In the genomic region with DNA sequence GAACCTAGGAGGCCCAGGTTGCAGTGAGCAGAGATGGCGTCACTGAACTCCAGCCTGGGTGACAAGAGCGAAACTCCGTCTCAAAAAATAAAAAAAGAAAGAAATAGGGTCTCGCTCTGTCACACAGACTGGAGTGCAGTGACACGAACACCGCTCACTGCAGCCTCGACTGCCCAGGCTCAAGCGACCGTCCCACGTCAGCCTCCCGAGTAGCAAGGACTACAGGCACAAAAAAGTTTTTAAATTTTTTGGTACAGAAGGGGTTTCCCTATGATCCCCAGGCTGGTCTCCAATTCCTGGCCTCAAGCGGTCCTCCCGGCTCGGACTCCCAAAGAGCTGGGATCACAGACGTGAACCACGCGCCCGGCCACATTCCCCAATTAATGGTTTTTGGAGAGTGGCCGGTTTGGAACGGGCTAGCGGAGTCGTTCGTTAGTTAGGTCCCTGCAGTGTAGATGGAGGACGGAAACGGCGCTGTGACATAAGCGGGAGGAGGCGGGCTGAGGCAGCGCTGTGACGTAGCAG, we compare ENCODE assay signal across 7 cellular contexts. TPM values are rescaled to one million over a fixed set of nuclear protein-coding genes. Genes with fewer than 3 reads are reported as not detected.
DNase-seq lines count a peak whose midpoint lies in the region; ATAC-seq and TF ChIP-seq lines count a peak whose summit lies in the region.

No MANE protein-coding gene starts in this region.

- peak overlapping the region in 4 of 5 donors; percentile 49 to 92 (median 74) for H3K9ac ChIP-seq in subcutaneous abdominal adipose tissue (ENCODE audit: low read length in 5 of 5)

- H3K36me3 ChIP-seq in subcutaneous abdominal adipose tissue (ENCODE audit: control insufficient read depth in 5 of 5, insufficient read depth in 5 of 5, low read length in 5 of 5): peaks cover 0 to 9% (median 0%) of the 10 kb centered on the region in 5 donors

- H3K27ac ChIP-seq in HL-60 (replicated peaks): peak overlapping the region; percentile 75
- peak overlapping the region; percentile 92 for H3K27ac ChIP-seq in subcutaneous abdominal adipose tissue (ENCODE audit: low read depth, low read length)

- H3K27me3 Mint-ChIP-seq in immature natural killer cell (ENCODE audit: low read depth in 3 of 3): peaks cover 8 to 16% (median 10%) of the 10 kb centered on the region in 3 donors

- H3K9me3 ChIP-seq in subcutaneous abdominal adipose tissue (ENCODE audit: control insufficient read depth in 5 of 5, low read length in 5 of 5): no peaks in the 10 kb centered on the region

- peak overlapping the region; percentile 93 to 99 (median 98) for H3K4me3 Mint-ChIP-seq in immature natural killer cell

- H3K27ac Mint-ChIP-seq in activated naive CD4-positive, alpha-beta T cell treated with anti-CD3 and anti-CD28 coated beads, Interleukin-2, amount 50 U/mL, for 72 hours: peak overlapping the region; percentile 61 to 95
- peak overlapping the region; percentile 96 to 100 (median 99) for H3K27ac Mint-ChIP-seq in immature natural killer cell

- H3K27me3 ChIP-seq in HL-60 (ENCODE audit: insufficient read depth, poor library complexity, severe bottlenecking): no peaks in the 10 kb centered on the region
- no peaks in the 10 kb centered on the region for H3K27me3 ChIP-seq in subcutaneous abdominal adipose tissue (ENCODE audit: control insufficient read depth in 5 of 5, insufficient read depth in 4 of 5, low read length in 5 of 5)

- DNase-seq in HL-60 (ENCODE audit: low read depth in 1 of 2, low spot score in 1 of 2): no peak
- no peak for DNase-seq in activated naive CD4-positive, alpha-beta T cell treated with anti-CD3 and anti-CD28 coated beads, Interleukin-2, amount 50 U/mL, for 72 hours (ENCODE audit: low spot score in 2 of 2)
- no peak for DNase-seq in immature natural killer cell
- no peak for DNase-seq in activated CD4-positive, CD25-positive, alpha-beta regulatory T cell (lab: John Stamatoyannopoulos, UW)
- no peak for DNase-seq in NCI-H128 (lab: John Stamatoyannopoulos, UW; ENCODE audit: unreplicated experiment)

- H3K36me3 Mint-ChIP-seq in activated naive CD4-positive, alpha-beta T cell treated with anti-CD3 and anti-CD28 coated beads, Interleukin-2, amount 50 U/mL, for 72 hours: peaks cover 9 to 11% of the 10 kb centered on the region in 2 donors
- H3K36me3 Mint-ChIP-seq in immature natural killer cell: no peaks in the 10 kb centered on the region

- H3K4me1 ChIP-seq in subcutaneous abdominal adipose tissue (ENCODE audit: control insufficient read depth in 5 of 5, insufficient read depth in 5 of 5, low read length in 5 of 5): peaks cover 12 to 45% (median 43%) of the 10 kb centered on the region in 5 donors

- no peak for TF ChIP-seq CTCF in HL-60 (IDR thresholded peaks at IDR 0.05; ENCODE audit: insufficient read depth, low read length)

- peaks cover 46 to 48% of the 10 kb centered on the region in 2 donors for H3K4me1 Mint-ChIP-seq in immature natural killer cell

- H3K4me3 ChIP-seq in HL-60 (replicated peaks; ENCODE audit: insufficient read depth, low read length) (peak overlapping the region; percentile 97), subcutaneous abdominal adipose tissue (ENCODE audit: low read depth in 1 of 5, low read length in 5 of 5) (peak overlapping the region; percentile 80 to 92 (median 91))

- no peak for ATAC-seq in activated naive CD4-positive, alpha-beta T cell treated with anti-CD3 and anti-CD28 coated beads, Interleukin-2, amount 50 U/mL, for 72 hours
- no peak for ATAC-seq in esophagus mucosa

- H3K9me3 Mint-ChIP-seq in activated naive CD4-positive, alpha-beta T cell treated with anti-CD3 and anti-CD28 coated beads, Interleukin-2, amount 50 U/mL, for 72 hours: no peaks in the 10 kb centered on the region
- H3K9me3 Mint-ChIP-seq in immature natural killer cell: no peaks in the 10 kb centered on the region

RNA-seq across cellular contexts. Expression of a gene that starts 0.6 kb away (rescaled TPM):
- 100 to 1,000 TPM; 206 to 293 TPM for total RNA-seq in activated naive CD4-positive, alpha-beta T cell treated with anti-CD3 and anti-CD28 coated beads, Interleukin-2, amount 50 U/mL, for 72 hours
- polyA plus RNA-seq in immature natural killer cell: 100 to 1,000 TPM; 516 to 803 (median 763) TPM
- total RNA-seq in esophagus mucosa: 241 TPM

RNA-seq across cellular contexts. Expression of a gene that starts 10.3 kb away (rescaled TPM):
- total RNA-seq in activated naive CD4-positive, alpha-beta T cell treated with anti-CD3 and anti-CD28 coated beads, Interleukin-2, amount 50 U/mL, for 72 hours: under 1 TPM; 0.16 to 0.86 TPM
- polyA plus RNA-seq in immature natural killer cell: not detected
- 0.44 TPM for total RNA-seq in esophagus mucosa

RNA-seq across cellular contexts. Expression of a gene that starts 26.1 kb away (rescaled TPM):
- total RNA-seq in activated naive CD4-positive, alpha-beta T cell treated with anti-CD3 and anti-CD28 coated beads, Interleukin-2, amount 50 U/mL, for 72 hours: 10 to 100 TPM in 1 of 2 donors, 1 to 10 TPM in 1; 3.2 to 12.8 TPM
- 1 to 10 TPM; 2.0 to 4.4 (median 2.0) TPM for polyA plus RNA-seq in immature natural killer cell
- total RNA-seq in esophagus mucosa: 6.9 TPM

RNA-seq across cellular contexts. Expression of a gene that starts 30.4 kb away (rescaled TPM):
- 10 to 100 TPM; 50.6 to 52.5 TPM for total RNA-seq in activated naive CD4-positive, alpha-beta T cell treated with anti-CD3 and anti-CD28 coated beads, Interleukin-2, amount 50 U/mL, for 72 hours
- polyA plus RNA-seq in immature natural killer cell: 100 to 1,000 TPM; 125 to 230 (median 129) TPM
- total RNA-seq in esophagus mucosa: 29.0 TPM

RNA-seq across cellular contexts. Expression of a gene that starts 36.3 kb away (rescaled TPM):
- 10 to 100 TPM; 17.6 to 19.4 TPM for total RNA-seq in activated naive CD4-positive, alpha-beta T cell treated with anti-CD3 and anti-CD28 coated beads, Interleukin-2, amount 50 U/mL, for 72 hours
- polyA plus RNA-seq in immature natural killer cell: 10 to 100 TPM in 2 of 3 donors, 1 to 10 TPM in 1; 1.8 to 21.7 (median 16.6) TPM
- 13.9 TPM for total RNA-seq in esophagus mucosa
